ENCODE assay signal across 1 cellular context in the genomic region with DNA sequence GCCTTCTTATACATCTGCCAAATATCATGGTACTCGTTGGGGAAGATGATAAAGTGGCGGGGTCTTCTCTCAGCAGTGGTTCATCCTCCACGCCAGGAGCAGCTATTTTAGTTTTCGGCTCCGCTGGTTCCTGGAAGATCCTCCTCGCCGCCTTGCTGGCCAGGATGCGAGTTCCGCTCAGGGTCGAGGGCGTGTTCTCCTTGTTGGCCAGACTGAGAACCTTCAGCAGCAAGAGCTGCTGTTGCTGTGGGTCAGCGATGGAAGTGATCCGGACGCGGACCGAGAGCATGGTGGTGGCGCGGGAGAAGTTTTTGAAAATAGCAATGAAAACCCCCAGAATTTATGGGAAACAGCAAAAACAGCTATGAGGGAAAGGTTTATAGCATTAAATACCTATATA.
TF ChIP-seq lines count a peak whose summit lies in the region.

No MANE protein-coding gene starts in this region.

TF ChIP-seq in endothelial cell of umbilical vein, 7 proteins besides CTCF, POLR2A, EP300 and RAD21:
- TF ChIP-seq FOS (IDR thresholded peaks at IDR 0.05; ENCODE audit: borderline replicate concordance, insufficient read depth, low read length) (no peak), GATA2 (IDR thresholded peaks at IDR 0.05; ENCODE audit: insufficient read depth, insufficient read length, low read depth, low read length) (no peak), JUN (IDR thresholded peaks at IDR 0.05; ENCODE audit: borderline replicate concordance, insufficient read depth, insufficient read length, low read depth) (no peak), POLR2AphosphoS5 (IDR thresholded peaks at IDR 0.05; ENCODE audit: insufficient read depth, low read depth, low read length) (no peak)
